ENCODE assay signal across 10 cellular contexts in genomic region chr7:40380111-40380510, GRCh38.
"Had no signal": no experiment of that assay in that cellular context is flagged by ENCODE, and none has a peak within 500 bp of the region (broad histone marks: within the 10 kb centered on the region; RNA-seq: fewer than 3 reads in every experiment).

No MANE protein-coding gene starts in this region.

- H2AFZ ChIP-seq: GM23248 had no signal

- H3K36me3 ChIP-seq: HAP-1 had no signal

- H3K4me1 ChIP-seq: HAP-1 had no signal

- H3K27ac ChIP-seq: GM23248, HL-60 had no signal

- H3K9me3 ChIP-seq: HAP-1 had no signal

- H3K4me3 ChIP-seq: GM23248, HAP-1, K562 had no signal

- ATAC-seq: HCT116, HepG2, K562 had no signal

- H3K9ac ChIP-seq: GM23248 had no signal

- DNase-seq: GM23248, GOT3, H7, HFFc6, KG1 had no signal
